Comparison of ENCODE assay signal across 14 cellular contexts in the genomic region with DNA sequence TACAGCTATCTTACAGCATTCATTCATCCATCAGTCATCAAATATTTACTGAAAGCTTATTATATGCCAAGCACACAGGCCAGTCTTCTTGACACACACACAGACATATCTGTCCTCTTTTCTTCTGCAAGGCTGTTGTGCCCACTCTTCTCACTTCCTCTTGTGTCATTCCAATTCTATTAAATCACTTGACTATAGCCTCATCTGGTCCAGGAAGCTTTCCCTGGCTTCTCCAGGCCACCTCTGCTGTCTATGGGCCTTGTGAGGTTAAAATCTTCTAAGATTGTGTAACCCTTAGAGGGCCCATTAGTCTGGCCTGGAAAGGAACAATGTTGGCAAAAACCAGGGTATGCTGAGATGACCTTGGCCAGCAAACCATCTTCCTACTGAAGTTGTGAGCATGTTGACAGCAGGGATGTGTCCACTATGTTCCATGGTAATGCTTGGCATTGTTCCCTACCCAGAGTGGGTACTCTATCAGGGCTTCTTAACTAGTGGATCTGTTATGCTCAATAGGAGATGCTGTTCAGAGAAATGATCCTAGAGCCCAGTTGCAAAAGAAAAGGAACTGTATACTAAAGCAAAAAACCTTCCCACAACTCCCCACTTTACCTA. TPM values are rescaled to one million over a fixed set of nuclear protein-coding genes. Genes with fewer than 3 reads are reported as not detected.
DNase-seq lines count a peak whose midpoint lies in the region; ATAC-seq and TF ChIP-seq lines count a peak whose summit lies in the region.
"Had no signal": no experiment of that assay in that cellular context is flagged by ENCODE, and none has a peak within 500 bp of the region (broad histone marks: within the 10 kb centered on the region; RNA-seq: fewer than 3 reads in every experiment).

No MANE protein-coding gene starts in this region.

- no peaks in the 10 kb centered on the region for H3K27me3 Mint-ChIP-seq in activated naive CD4-positive, alpha-beta T cell treated with anti-CD3 and anti-CD28 coated beads for 36 hours (ENCODE audit: low read depth)
- H3K27me3 Mint-ChIP-seq in activated naive CD8-positive, alpha-beta T cell treated with anti-CD3 and anti-CD28 coated beads, Interleukin-2, amount 10 ng/mL, durations not matched to agents 7 days and 5 days = no peaks in the 10 kb centered on the region
- H3K27me3 Mint-ChIP-seq in natural killer cell (ENCODE audit: low read depth in 2 of 2) = no peaks in the 10 kb centered on the region

- peaks cover 0 to 4% (median 0%) of the 10 kb centered on the region in 3 donors for H3K4me1 ChIP-seq in esophagus squamous epithelium
- H3K4me1 ChIP-seq: prostate gland had no signal

- H3K36me3 ChIP-seq in esophagus squamous epithelium = no peaks in the 10 kb centered on the region
- H3K36me3 ChIP-seq: brain microvascular endothelial cell, prostate gland, WERI-Rb-1 had no signal

- intact Hi-C loops in activated naive CD4-positive, alpha-beta T cell treated with anti-CD3 and anti-CD28 coated beads for 36 hours (cut with micrococcal nuclease) = loop anchor here (10.0 kb wide), 1 partner anchor 1814 kb away; a partner anchor contains a TSS
- intact Hi-C loops in natural killer cell (cut with micrococcal nuclease) (no loop called here), esophagus squamous epithelium (cut with DNase I) (no loop called here)

- no peaks in the 10 kb centered on the region for H3K27me3 ChIP-seq in esophagus squamous epithelium
- H3K27me3 ChIP-seq: brain microvascular endothelial cell had no signal

- POLR2A ChIA-PET in activated naive CD8-positive, alpha-beta T cell treated with anti-CD3 and anti-CD28 coated beads, Interleukin-2, amount 10 ng/mL, durations not matched to agents 7 days and 5 days (lab: Charles Lee) = interaction anchor here (0.9 to 15.3 kb wide), 4 partner anchors 6 to 23 kb away, joined by 3 to 488 read pairs (median 246); a partner anchor contains a TSS

- ATAC-seq in activated naive CD8-positive, alpha-beta T cell treated with anti-CD3 and anti-CD28 coated beads, Interleukin-2, amount 10 ng/mL, durations not matched to agents 7 days and 5 days (ENCODE audit: low read depth) = no peak
- ATAC-seq in natural killer cell (no peak), HG03439 (IDR thresholded peaks at IDR 0.05; ENCODE audit: unreplicated experiment) (no peak), HG03039 (IDR thresholded peaks at IDR 0.05; ENCODE audit: unreplicated experiment) (no peak)

- CTCF ChIA-PET in activated naive CD4-positive, alpha-beta T cell treated with anti-CD3 and anti-CD28 coated beads for 36 hours (lab: Charles Lee) = interaction anchor here (1.0 to 6.8 kb wide), 8 partner anchors 7 to 194 kb away, joined by 3 to 49 read pairs (median 6); no protein-coding TSS in a partner anchor

- no peak overlapping the region for H3K4me3 ChIP-seq in esophagus squamous epithelium
- H3K4me3 ChIP-seq: prostate gland had no signal

- no peak overlapping the region for H3K27ac ChIP-seq in esophagus squamous epithelium
- H3K27ac ChIP-seq: brain microvascular endothelial cell, prostate gland, WERI-Rb-1 had no signal

- no peak for DNase-seq in activated naive CD4-positive, alpha-beta T cell treated with anti-CD3 and anti-CD28 coated beads for 36 hours
- DNase-seq in activated naive CD4-positive, alpha-beta T cell treated with Interleukin-2 at 50 U/mL for 16 hours = no peak
- DNase-seq in M059J (ENCODE audit: low read depth) = peak; percentile 5
- no peak for DNase-seq in activated naive CD8-positive, alpha-beta T cell treated with anti-CD3 and anti-CD28 coated beads, Interleukin-2, amount 10 ng/mL, durations not matched to agents 7 days and 5 days
- DNase-seq in natural killer cell = no peak
- DNase-seq in esophagus squamous epithelium (lab: John Stamatoyannopoulos, UW) = no peak
- DNase-seq: brain microvascular endothelial cell, NCI-H1105, trophoblast cell, WERI-Rb-1 had no signal

- TF ChIP-seq CTCF in natural killer cell (IDR thresholded peaks at IDR 0.05) = no peak
- TF ChIP-seq CTCF in esophagus squamous epithelium (IDR thresholded peaks at IDR 0.05) = no peak

- peaks cover 67% of the 10 kb centered on the region for H3K4me1 Mint-ChIP-seq in activated naive CD4-positive, alpha-beta T cell treated with anti-CD3 and anti-CD28 coated beads for 36 hours (ENCODE audit: low read depth)
- H3K4me1 Mint-ChIP-seq in activated naive CD8-positive, alpha-beta T cell treated with anti-CD3 and anti-CD28 coated beads, Interleukin-2, amount 10 ng/mL, durations not matched to agents 7 days and 5 days = peaks cover 64% of the 10 kb centered on the region
- H3K4me1 Mint-ChIP-seq in natural killer cell = peaks cover 78 to 90% of the 10 kb centered on the region in 2 donors

- peak overlapping the region; percentile 71 for H3K27ac Mint-ChIP-seq in activated naive CD4-positive, alpha-beta T cell treated with anti-CD3 and anti-CD28 coated beads for 36 hours
- H3K27ac Mint-ChIP-seq in activated naive CD8-positive, alpha-beta T cell treated with anti-CD3 and anti-CD28 coated beads, Interleukin-2, amount 10 ng/mL, durations not matched to agents 7 days and 5 days = peak overlapping the region; percentile 79
- H3K27ac Mint-ChIP-seq in natural killer cell = peak overlapping the region in 1 of 2 donors; percentile 94

- H3K9me3 Mint-ChIP-seq in activated naive CD4-positive, alpha-beta T cell treated with anti-CD3 and anti-CD28 coated beads for 36 hours = no peaks in the 10 kb centered on the region
- no peaks in the 10 kb centered on the region for H3K9me3 Mint-ChIP-seq in activated naive CD8-positive, alpha-beta T cell treated with anti-CD3 and anti-CD28 coated beads, Interleukin-2, amount 10 ng/mL, durations not matched to agents 7 days and 5 days
- H3K9me3 Mint-ChIP-seq in natural killer cell = no peaks in the 10 kb centered on the region

- H3K36me3 Mint-ChIP-seq in activated naive CD4-positive, alpha-beta T cell treated with anti-CD3 and anti-CD28 coated beads for 36 hours (ENCODE audit: low read depth) = peaks cover 85% of the 10 kb centered on the region
- peaks cover 76% of the 10 kb centered on the region for H3K36me3 Mint-ChIP-seq in activated naive CD8-positive, alpha-beta T cell treated with anti-CD3 and anti-CD28 coated beads, Interleukin-2, amount 10 ng/mL, durations not matched to agents 7 days and 5 days
- H3K36me3 Mint-ChIP-seq in natural killer cell = peaks cover 39% of the 10 kb centered on the region

- H3K9me3 ChIP-seq in esophagus squamous epithelium = no peaks in the 10 kb centered on the region
- H3K9me3 ChIP-seq: prostate gland had no signal

- TF ChIP-seq POLR2A in esophagus squamous epithelium (IDR thresholded peaks at IDR 0.05) = no peak

- H3K4me3 Mint-ChIP-seq in activated naive CD4-positive, alpha-beta T cell treated with anti-CD3 and anti-CD28 coated beads for 36 hours = peak overlapping the region; percentile 17
- peak overlapping the region; percentile 74 for H3K4me3 Mint-ChIP-seq in activated naive CD8-positive, alpha-beta T cell treated with anti-CD3 and anti-CD28 coated beads, Interleukin-2, amount 10 ng/mL, durations not matched to agents 7 days and 5 days
- H3K4me3 Mint-ChIP-seq in natural killer cell = peak overlapping the region; percentile 38

RNA-seq across cellular contexts. Expression of a gene that starts 5.3 kb away (rescaled TPM):
- 100 to 1,000 TPM; 107 to 113 TPM for total RNA-seq in activated naive CD4-positive, alpha-beta T cell treated with anti-CD3 and anti-CD28 coated beads for 36 hours
- not detected in 2 replicates for total RNA-seq in M059J (2014; rRNA removed; shearing (Covaris generic))
- total RNA-seq in activated naive CD8-positive, alpha-beta T cell treated with anti-CD3 and anti-CD28 coated beads, Interleukin-2, amount 10 ng/mL, durations not matched to agents 7 days and 5 days = 100 to 1,000 TPM; 392 to 403 TPM
- total RNA-seq in natural killer cell = 100 to 1,000 TPM; 273 to 354 (median 287) TPM
- total RNA-seq in esophagus squamous epithelium = 10 to 100 TPM in 1 of 4 donors, 1 to 10 TPM in 3; 1.2 to 10.3 (median 1.9) TPM

RNA-seq across cellular contexts. Expression of a gene that starts 23.2 kb away (rescaled TPM):
- total RNA-seq in activated naive CD4-positive, alpha-beta T cell treated with anti-CD3 and anti-CD28 coated beads for 36 hours = 1 to 10 TPM; 3.5 to 4.6 TPM
- total RNA-seq in M059J (2014; rRNA removed; shearing (Covaris generic)) = 4.0 and 5.7 TPM in 2 replicates
- total RNA-seq in activated naive CD8-positive, alpha-beta T cell treated with anti-CD3 and anti-CD28 coated beads, Interleukin-2, amount 10 ng/mL, durations not matched to agents 7 days and 5 days = 1 to 10 TPM; 2.2 to 2.8 TPM
- total RNA-seq in natural killer cell (under 1 TPM; 0.75 to 0.88 (median 0.80) TPM), esophagus squamous epithelium (1 to 10 TPM; 2.9 to 6.2 (median 4.1) TPM)

RNA-seq across cellular contexts. Expression of a gene that starts 44.8 kb away (rescaled TPM):
- total RNA-seq in activated naive CD4-positive, alpha-beta T cell treated with anti-CD3 and anti-CD28 coated beads for 36 hours = under 1 TPM; 0.48 to 0.64 TPM
- total RNA-seq in M059J (2014; rRNA removed; shearing (Covaris generic)) = 0.39 and 0.47 TPM in 2 replicates
- total RNA-seq in activated naive CD8-positive, alpha-beta T cell treated with anti-CD3 and anti-CD28 coated beads, Interleukin-2, amount 10 ng/mL, durations not matched to agents 7 days and 5 days = 1 to 10 TPM; 1.7 to 2.0 TPM
- total RNA-seq in natural killer cell (10 to 100 TPM in 1 of 3 donors, 1 to 10 TPM in 2; 2.5 to 11.2 (median 3.8) TPM), esophagus squamous epithelium (100 to 1,000 TPM in 2 of 4 donors, 10 to 100 TPM in 2; 94.8 to 110 (median 98.6) TPM)
- total RNA-seq: SK-MEL-5 had no signal

RNA-seq across cellular contexts. Expression of a gene that starts 56.5 kb away (rescaled TPM):
- total RNA-seq in activated naive CD4-positive, alpha-beta T cell treated with anti-CD3 and anti-CD28 coated beads for 36 hours = 1 to 10 TPM; 6.7 to 8.0 TPM
- total RNA-seq in M059J (2014; rRNA removed; shearing (Covaris generic)) = 1.9 and 4.3 TPM in 2 replicates
- not detected for total RNA-seq in activated naive CD8-positive, alpha-beta T cell treated with anti-CD3 and anti-CD28 coated beads, Interleukin-2, amount 10 ng/mL, durations not matched to agents 7 days and 5 days
- total RNA-seq in natural killer cell (not detected), esophagus squamous epithelium (1 to 10 TPM in 3 of 4 donors, not detected in 1; 1.5 to 5.9 (median 4.0) TPM)
- total RNA-seq: SK-MEL-5 had no signal

Comparison
In these comparisons a context has a peak if more than half of its experiments do, and no peak if none do; other contexts are left out.
1. H3K4me3 Mint-ChIP-seq: peak in every context shown above with its lines; median percentile 74 in activated naive CD8-positive, alpha-beta T cell treated with anti-CD3 and anti-CD28 coated beads, Interleukin-2, amount 10 ng/mL, durations not matched to agents 7 days and 5 days; 38 in natural killer cell; 17 in activated naive CD4-positive, alpha-beta T cell treated with anti-CD3 and anti-CD28 coated beads for 36 hours.
2. RNA of a gene that starts 5.3 kb away (total RNA-seq): 392 to 403 TPM in activated naive CD8-positive, alpha-beta T cell treated with anti-CD3 and anti-CD28 coated beads, Interleukin-2, amount 10 ng/mL, durations not matched to agents 7 days and 5 days, 273 to 354 TPM in natural killer cell and 107 to 113 TPM in activated naive CD4-positive, alpha-beta T cell treated with anti-CD3 and anti-CD28 coated beads for 36 hours; 1.2 to 10.3 TPM in esophagus squamous epithelium and not detected in M059J; every median in the first group is over 4 times any median in the second.
3. RNA of a gene that starts 44.8 kb away (total RNA-seq): 94.8 to 110 TPM in esophagus squamous epithelium; 2.5 to 11.2 TPM in natural killer cell, 1.7 to 2.0 TPM in activated naive CD8-positive, alpha-beta T cell treated with anti-CD3 and anti-CD28 coated beads, Interleukin-2, amount 10 ng/mL, durations not matched to agents 7 days and 5 days, 0.48 to 0.64 TPM in activated naive CD4-positive, alpha-beta T cell treated with anti-CD3 and anti-CD28 coated beads for 36 hours and 0.39 to 0.47 TPM in M059J; every median in the first group is over 4 times any median in the second.